ENCODE assay signal across 8 cellular contexts in the genomic region with DNA sequence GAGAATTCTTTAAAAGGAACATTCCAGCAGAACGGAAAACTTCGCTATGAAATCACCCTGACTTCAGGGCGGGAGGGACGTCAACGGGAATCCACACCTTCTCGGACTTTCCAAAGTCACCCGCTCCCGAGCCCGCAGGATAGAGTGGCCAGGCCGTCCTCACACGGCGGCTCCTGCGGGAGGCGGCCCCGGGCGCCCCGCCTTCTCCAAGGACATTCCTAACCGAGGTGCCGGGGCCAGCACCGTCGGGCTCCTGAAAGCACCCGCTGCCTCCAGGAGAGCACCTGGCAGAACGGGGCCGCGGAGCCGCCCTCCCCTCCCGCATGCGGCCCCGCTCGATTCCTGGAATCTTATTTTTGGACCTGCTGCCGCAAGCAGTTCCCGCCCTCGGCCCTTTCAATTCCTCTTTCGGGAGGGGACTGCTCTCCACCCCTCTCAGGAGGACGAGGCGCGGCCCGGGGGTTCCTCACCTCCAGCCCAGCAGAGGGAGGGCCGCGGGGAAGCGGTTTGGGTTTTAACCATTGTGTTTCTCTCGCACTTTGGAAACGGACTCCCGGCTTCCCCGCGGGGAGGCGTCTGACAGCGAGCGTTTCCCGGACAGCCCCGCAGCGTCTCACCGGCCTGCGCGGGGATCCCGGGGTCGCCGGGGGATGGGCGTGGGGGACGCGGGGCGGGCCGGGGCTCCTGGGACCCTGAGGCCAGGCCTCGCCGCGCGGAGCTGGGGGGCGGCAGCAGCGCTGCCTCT. TPM values are rescaled to one million over a fixed set of nuclear protein-coding genes. Genes with fewer than 3 reads are reported as not detected.
A peak's percentile ranks its signal among the peaks of the same experiment; 100 is the strongest.
DNase-seq lines count a peak whose midpoint lies in the region; ATAC-seq and TF ChIP-seq lines count a peak whose summit lies in the region.

No MANE protein-coding gene starts in this region.

- H3K36me3 Mint-ChIP-seq in activated naive CD8-positive, alpha-beta T cell treated with anti-CD3 and anti-CD28 coated beads for 36 hours, result no peaks in the 10 kb centered on the region
- no peaks in the 10 kb centered on the region for H3K36me3 Mint-ChIP-seq in osteocyte (ENCODE audit: unreplicated experiment)

- peaks cover 8% of the 10 kb centered on the region for H3K4me1 Mint-ChIP-seq in activated naive CD8-positive, alpha-beta T cell treated with anti-CD3 and anti-CD28 coated beads for 36 hours
- H3K4me1 Mint-ChIP-seq in osteocyte (ENCODE audit: unreplicated experiment), result peaks cover 21% of the 10 kb centered on the region

- peak overlapping the region; percentile 16 for H3K27ac ChIP-seq in cardiac muscle cell

- H3K4me1 ChIP-seq in cardiac muscle cell (ENCODE audit: low read depth), result peaks cover 32% of the 10 kb centered on the region

- no peak for TF ChIP-seq CTCF in cardiac muscle cell (IDR thresholded peaks at IDR 0.05; ENCODE audit: low read depth, low read length)
- TF ChIP-seq CTCF in osteocyte (IDR thresholded peaks at IDR 0.05), result no peak

- in situ Hi-C loops in G401 (cut with HindIII; ENCODE audit: low sequenced_read_pairs), result no loop called here

- peaks cover 1% of the 10 kb centered on the region for H3K9me3 Mint-ChIP-seq in activated naive CD8-positive, alpha-beta T cell treated with anti-CD3 and anti-CD28 coated beads for 36 hours
- H3K9me3 Mint-ChIP-seq in osteocyte (ENCODE audit: unreplicated experiment), result no peaks in the 10 kb centered on the region

- H3K27me3 ChIP-seq in cardiac muscle cell, result peaks cover 27% of the 10 kb centered on the region

- H3K36me3 ChIP-seq in cardiac muscle cell, result no peaks in the 10 kb centered on the region

- H3K4me3 Mint-ChIP-seq in activated naive CD8-positive, alpha-beta T cell treated with anti-CD3 and anti-CD28 coated beads for 36 hours, result peak overlapping the region; percentile 60
- peak overlapping the region; percentile 65 for H3K4me3 Mint-ChIP-seq in osteocyte (ENCODE audit: unreplicated experiment)

- H3K27me3 Mint-ChIP-seq in activated naive CD8-positive, alpha-beta T cell treated with anti-CD3 and anti-CD28 coated beads for 36 hours, result peaks cover 52% of the 10 kb centered on the region
- peaks cover 19% of the 10 kb centered on the region for H3K27me3 Mint-ChIP-seq in osteocyte (ENCODE audit: unreplicated experiment)

- H3K27ac Mint-ChIP-seq in activated naive CD8-positive, alpha-beta T cell treated with anti-CD3 and anti-CD28 coated beads for 36 hours, result no peak overlapping the region
- H3K27ac Mint-ChIP-seq in osteocyte (ENCODE audit: unreplicated experiment), result no peak overlapping the region

- peak; percentile 37 for ATAC-seq in HG03442 (IDR thresholded peaks at IDR 0.05; ENCODE audit: unreplicated experiment)
- ATAC-seq in HG03571 (IDR thresholded peaks at IDR 0.05; ENCODE audit: unreplicated experiment), result no peak

- H3K4me3 ChIP-seq in cardiac muscle cell, result peak overlapping the region; percentile 40

- no peaks in the 10 kb centered on the region for H3K9me3 ChIP-seq in cardiac muscle cell (ENCODE audit: low read depth)

- DNase-seq in G401 (ENCODE audit: low spot score) (peak; percentile 29), cardiac muscle cell (ENCODE audit: low read depth in 1 of 2, low spot score in 1 of 2) (peak; percentile 25 to 49), osteocyte (ENCODE audit: extremely low spot score, unreplicated experiment) (no peak), HuH-7.5 (ENCODE audit: low spot score) (no peak), NCI-H1694 (lab: John Stamatoyannopoulos, UW) (no peak)
- no peak for DNase-seq in activated naive CD8-positive, alpha-beta T cell treated with anti-CD3 and anti-CD28 coated beads for 36 hours

RNA-seq across cellular contexts. Expression of a gene that starts 0.9 kb away (rescaled TPM):
- total RNA-seq in G401 (2014; rRNA removed; shearing (Covaris generic)), result 16.0 and 16.2 TPM in 2 replicates
- total RNA-seq in activated naive CD8-positive, alpha-beta T cell treated with anti-CD3 and anti-CD28 coated beads for 36 hours, result under 1 TPM; 0.16 to 0.27 TPM
- total RNA-seq in cardiac muscle cell (109 and 112 TPM in 2 replicates), osteocyte (14.8 and 15.0 TPM in 2 replicates)
- 91.8 and 120 TPM in 2 replicates for polyA plus RNA-seq in cardiac muscle cell

Comparison
In these comparisons a context has a peak if more than half of its experiments do, and no peak if none do; other contexts are left out.
1. DNase-seq: peak in G401 (single experiment) and cardiac muscle cell (2 of 2); none in activated naive CD8-positive, alpha-beta T cell treated with anti-CD3 and anti-CD28 coated beads for 36 hours (single experiment), osteocyte (single experiment), HuH-7.5 (single experiment) and NCI-H1694 (single experiment).
2. RNA of a gene that starts 0.9 kb away (total RNA-seq): 109 to 112 TPM in cardiac muscle cell, 16.0 to 16.2 TPM in G401 and 14.8 to 15.0 TPM in osteocyte; 0.16 to 0.27 TPM in activated naive CD8-positive, alpha-beta T cell treated with anti-CD3 and anti-CD28 coated beads for 36 hours; every median in the first group is over 10 times any median in the second.